ENCODE assay signal across 15 cellular contexts in genomic region chr14:103280278-103280917, GRCh38. TPM values are rescaled to one million over a fixed set of nuclear protein-coding genes. Genes with fewer than 3 reads are reported as not detected.
DNase-seq lines count a peak whose midpoint lies in the region; TF ChIP-seq lines count a peak whose summit lies in the region.
"Had no signal": no experiment of that assay in that cellular context is flagged by ENCODE, and none has a peak within 500 bp of the region (broad histone marks: within the 10 kb centered on the region; RNA-seq: fewer than 3 reads in every experiment).

No MANE protein-coding gene starts in this region.

- CTCF ChIA-PET in activated naive CD4-positive, alpha-beta T cell treated with anti-CD3 and anti-CD28 coated beads for 36 hours (lab: Charles Lee) = no interaction called here

- no peak overlapping the region for H3K9ac ChIP-seq in NT2/D1 (ENCODE audit: insufficient read length, low read depth)

- intact Hi-C loops in activated naive CD4-positive, alpha-beta T cell treated with anti-CD3 and anti-CD28 coated beads for 36 hours (cut with micrococcal nuclease) = no loop called here
- intact Hi-C loops in transverse colon (cut with DNase I; ENCODE audit: low total_unique reads) = no loop called here

- no peak for TF ChIP-seq POLR2A in transverse colon (IDR thresholded peaks at IDR 0.05)

- TF ChIP-seq CTCF in fibroblast of the aortic adventitia (IDR thresholded peaks at IDR 0.05; ENCODE audit: insufficient read depth, low read length) = no peak
- TF ChIP-seq CTCF in transverse colon (IDR thresholded peaks at IDR 0.05) = no peak

- H3K27me3 ChIP-seq in NT2/D1 (ENCODE audit: insufficient read depth, insufficient read length) (no peaks in the 10 kb centered on the region), transverse colon (peaks cover 79% of the 10 kb centered on the region)

- H3K36me3 Mint-ChIP-seq in activated naive CD4-positive, alpha-beta T cell treated with anti-CD3 and anti-CD28 coated beads for 36 hours (ENCODE audit: low read depth) = no peaks in the 10 kb centered on the region

- in situ Hi-C loops in transverse colon (cut with MboI; ENCODE audit: low pct_ligation_motif_present in 1 of 4, low pct_unique_long_range_greater_than_20kb in 1 of 4, low sequenced_read_pairs in 3 of 4) = loop anchor here (10.0 to 25.0 kb wide), 4 partner anchors 93 to 196 kb away; partner anchors contain the start of genes LBHD2 (in 2 of the 4) and EXOC3L4 (in 1 of the 4)

- H3K4me1 Mint-ChIP-seq in activated naive CD4-positive, alpha-beta T cell treated with anti-CD3 and anti-CD28 coated beads for 36 hours (ENCODE audit: low read depth) = peaks cover 13% of the 10 kb centered on the region

- H3K9me3 Mint-ChIP-seq in activated naive CD4-positive, alpha-beta T cell treated with anti-CD3 and anti-CD28 coated beads for 36 hours = no peaks in the 10 kb centered on the region

- H3K4me1 ChIP-seq in NT2/D1 (ENCODE audit: insufficient read depth, insufficient read length) (peaks cover 7% of the 10 kb centered on the region), transverse colon (peaks cover 0 to 21% (median 10%) of the 10 kb centered on the region in 4 donors)
- H3K4me1 ChIP-seq: colonic mucosa had no signal

- H3K27ac Mint-ChIP-seq in activated naive CD4-positive, alpha-beta T cell treated with anti-CD3 and anti-CD28 coated beads for 36 hours = no peak overlapping the region

- H3K4me3 Mint-ChIP-seq in activated naive CD4-positive, alpha-beta T cell treated with anti-CD3 and anti-CD28 coated beads for 36 hours = peak overlapping the region; percentile 34

- no peaks in the 10 kb centered on the region; the same call in none of the 2 replicates for H3K9me3 ChIP-seq in NT2/D1 (ENCODE audit: insufficient read depth, low read length)
- no peaks in the 10 kb centered on the region for H3K9me3 ChIP-seq in transverse colon
- H3K9me3 ChIP-seq: colonic mucosa, heart right ventricle had no signal

- H3K27ac ChIP-seq in transverse colon = peak overlapping the region; percentile 10 to 40 (median 26)
- H3K27ac ChIP-seq: colonic mucosa, heart right ventricle had no signal

- H3K4me3 ChIP-seq in NT2/D1 (ENCODE audit: insufficient read length, low read depth) (peak overlapping the region; percentile 6), fibroblast of the aortic adventitia (ENCODE audit: low read depth, low read length) (no peak overlapping the region), transverse colon (no peak overlapping the region)
- H3K4me3 ChIP-seq: colonic mucosa had no signal

- WGBS in transverse colon (ENCODE audit: low coverage in 1 of 2), 2 donors = 63% methylated on average over 14 to 15 of the region's 15 CpGs

- DNase-seq in activated naive CD4-positive, alpha-beta T cell treated with anti-CD3 and anti-CD28 coated beads for 36 hours = no peak
- DNase-seq in activated naive CD4-positive, alpha-beta T cell treated with Interleukin-2 at 50 U/mL for 16 hours = no peak
- DNase-seq in NT2/D1 (ENCODE audit: low read depth, low spot score) = no peak
- peak; percentile 31 for DNase-seq in fibroblast of the aortic adventitia (ENCODE audit: low read depth)
- no peak for DNase-seq in transverse colon
- DNase-seq in cerebellum (ENCODE audit: low spot score) = no peak
- DNase-seq in NCI-H82 treated with DMSO at 0.1 percent for 48 hours (lab: John Stamatoyannopoulos, UW; ENCODE audit: unreplicated experiment) = no peak
- no peak for DNase-seq in pons (ENCODE audit: low spot score)
- DNase-seq: activated CD4-positive, alpha-beta T cell treated with anti-CD3 and anti-CD28 coated beads for 1 hour; amygdala; Calu3; colonic mucosa; heart right ventricle; NCI-H2081; NCI-H748 treated with DMSO at 0.1 percent for 48 hours had no signal

- no peaks in the 10 kb centered on the region for H3K36me3 ChIP-seq in NT2/D1 (ENCODE audit: insufficient read depth, insufficient read length, low read length)
- no peaks in the 10 kb centered on the region for H3K36me3 ChIP-seq in transverse colon
- H3K36me3 ChIP-seq: colonic mucosa, heart right ventricle had no signal

- TF ChIP-seq EP300 in transverse colon (IDR thresholded peaks at IDR 0.05; ENCODE audit: low read depth) = no peak

- peaks cover 65% of the 10 kb centered on the region for H3K27me3 Mint-ChIP-seq in activated naive CD4-positive, alpha-beta T cell treated with anti-CD3 and anti-CD28 coated beads for 36 hours (ENCODE audit: low read depth)

RNA-seq across cellular contexts. Expression of gene EIF5, which starts 53.6 kb away (rescaled TPM):
- 100 to 1,000 TPM; 117 to 121 TPM for total RNA-seq in activated naive CD4-positive, alpha-beta T cell treated with anti-CD3 and anti-CD28 coated beads for 36 hours
- total RNA-seq in fibroblast of the aortic adventitia (ENCODE audit: low replicate concordance) (322 and 328 TPM in 2 replicates), transverse colon (100 to 1,000 TPM; 210 to 312 (median 266) TPM), cerebellum (129 TPM)
